6 cellular contexts compared by ENCODE assay signal in the genomic region with DNA sequence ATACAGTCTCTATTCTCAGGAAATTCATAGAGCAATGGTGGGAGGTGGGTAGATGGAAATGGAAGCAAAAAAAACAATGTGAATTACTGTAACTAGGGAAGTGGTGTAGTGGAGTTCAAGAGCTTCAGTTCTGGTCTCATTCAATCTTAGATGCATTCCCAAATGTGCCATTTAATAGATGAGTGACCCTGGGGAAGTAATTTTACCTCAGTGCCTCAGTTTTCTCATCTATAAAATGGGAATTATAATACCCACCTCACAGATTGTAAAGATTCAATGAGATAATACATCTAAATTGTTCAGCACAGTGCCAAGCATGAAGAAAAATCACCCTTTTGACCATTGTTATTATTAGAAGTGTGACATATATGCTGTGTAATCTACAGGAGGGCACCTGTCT.
"Had no signal": no experiment of that assay in that cellular context is flagged by ENCODE, and none has a peak within 500 bp of the region (broad histone marks: within the 10 kb centered on the region; RNA-seq: fewer than 3 reads in every experiment).

No MANE protein-coding gene starts in this region.

- FAIRE-seq: HTR-8/SVneo had no signal

- H3K27ac Mint-ChIP-seq: IgD-negative memory B cell had no signal

- H3K27ac ChIP-seq: HL-60 had no signal

- DNase-seq: IMR-90, KBM-7, KG1 had no signal

- H3K4me3 Mint-ChIP-seq: IgD-negative memory B cell had no signal

- H3K4me1 Mint-ChIP-seq: IgD-negative memory B cell had no signal

- H3K27me3 Mint-ChIP-seq: IgD-negative memory B cell had no signal
